In genomic region chr19:46721269-46722003, GRCh38 we compare ENCODE assay signal across 14 cellular contexts. TPM values are rescaled to one million over a fixed set of nuclear protein-coding genes. Genes with fewer than 3 reads are reported as not detected.
DNase-seq lines count a peak whose midpoint lies in the region; ATAC-seq and TF ChIP-seq lines count a peak whose summit lies in the region.
"Had no signal": no experiment of that assay in that cellular context is flagged by ENCODE, and none has a peak within 500 bp of the region (broad histone marks: within the 10 kb centered on the region; RNA-seq: fewer than 3 reads in every experiment).

No MANE protein-coding gene starts in this region.

- H3K9me3 Mint-ChIP-seq in HFFc6 = no peaks in the 10 kb centered on the region
- H3K9me3 Mint-ChIP-seq in central memory CD8-positive, alpha-beta T cell = no peaks in the 10 kb centered on the region
- peaks cover 0 to under 1% (median 0%) of the 10 kb centered on the region in 7 donors for H3K9me3 Mint-ChIP-seq in CD14-positive monocyte
- H3K9me3 Mint-ChIP-seq: brain had no signal

- ATAC-seq in DND-41 (ENCODE audit: insufficient read depth, low read depth) (no peak), mucosa of descending colon (no peak)
- ATAC-seq in central memory CD8-positive, alpha-beta T cell (replicated peaks; ENCODE audit: extremely low read depth, poor library complexity, severe bottlenecking) = no peak

- H3K4me1 ChIP-seq in DND-41 (ENCODE audit: insufficient read depth, low read length) (peaks cover 38% of the 10 kb centered on the region), osteoblast (ENCODE audit: insufficient read depth, low read length) (no peaks in the 10 kb centered on the region), mucosa of descending colon (ENCODE audit: low read depth) (peaks cover 13% of the 10 kb centered on the region)

- peaks cover 8% of the 10 kb centered on the region for H3K4me1 Mint-ChIP-seq in HFFc6 (ENCODE audit: low read depth)
- H3K4me1 Mint-ChIP-seq in central memory CD8-positive, alpha-beta T cell = peaks cover 49% of the 10 kb centered on the region
- peaks cover 37% of the 10 kb centered on the region for H3K4me1 Mint-ChIP-seq in CD14-positive monocyte

- H4K20me1 ChIP-seq in DND-41 (ENCODE audit: insufficient read depth, low read length) (peaks cover 69% of the 10 kb centered on the region), osteoblast (ENCODE audit: insufficient read depth, low read length) (peaks cover 13% of the 10 kb centered on the region)

- H3K27me3 ChIP-seq in DND-41 (ENCODE audit: insufficient read depth, low read length, poor library complexity) (no peaks in the 10 kb centered on the region), osteoblast (ENCODE audit: insufficient read depth, low read length) (no peaks in the 10 kb centered on the region)

- H2AFZ ChIP-seq in DND-41 (ENCODE audit: low read depth, low read length) (no peak overlapping the region), osteoblast (ENCODE audit: low read length) (no peak overlapping the region)

- intact Hi-C loops in CD14-positive monocyte (cut with micrococcal nuclease) (no loop called here), mucosa of descending colon (cut with DNase I, micrococcal nuclease) (no loop called here)

- TF ChIP-seq CTCF in DND-41 (IDR thresholded peaks at IDR 0.05; ENCODE audit: borderline replicate concordance, extremely low read depth, low read length, poor library complexity, severe bottlenecking) (no peak), HFFc6 (IDR thresholded peaks at IDR 0.05) (peak; percentile 43), osteoblast (IDR thresholded peaks at IDR 0.05; ENCODE audit: extremely low read depth, low read depth, low read length) (no peak), CD14-positive monocyte (IDR thresholded peaks at IDR 0.05) (no peak), mucosa of descending colon (IDR thresholded peaks at IDR 0.05) (no peak)

- POLR2A ChIA-PET in HEK293T (lab: Yijun Ruan, JAX) = no interaction called here

- H3K27ac Mint-ChIP-seq in HFFc6 (no peak overlapping the region), CD14-positive monocyte (peak overlapping the region in 1 of 7 donors; percentile 53)
- peak overlapping the region; percentile 75 for H3K27ac Mint-ChIP-seq in central memory CD8-positive, alpha-beta T cell (ENCODE audit: low read depth)

- DNase-seq in DND-41 (no peak), HFFc6 (no peak), osteoblast (ENCODE audit: insufficient read length, low spot score, missing footprints) (peak; percentile 81), HEK293T (ENCODE audit: extremely low spot score) (no peak), CD14-positive monocyte (ENCODE audit: low spot score) (no peak), mucosa of descending colon (no peak), NCI-H510A (lab: John Stamatoyannopoulos, UW) (no peak)
- no peak for DNase-seq in central memory CD8-positive, alpha-beta T cell (ENCODE audit: low spot score in 2 of 2)
- DNase-seq: midbrain; NCI-H1694; NCI-H774; stimulated activated CD4-positive, alpha-beta T cell treated with anti-CD3 and anti-CD28 coated beads, Interleukin-4, amount 100 ng/mL, for 4 hours had no signal

- no peak overlapping the region for H3K9ac ChIP-seq in DND-41 (ENCODE audit: low read depth, low read length)

- H3K27me3 Mint-ChIP-seq in HFFc6 (ENCODE audit: insufficient read depth) = no peaks in the 10 kb centered on the region; the same call in 1 of the 2 replicates
- no peaks in the 10 kb centered on the region for H3K27me3 Mint-ChIP-seq in central memory CD8-positive, alpha-beta T cell
- peaks cover 2 to 4% (median 2%) of the 10 kb centered on the region in 3 donors for H3K27me3 Mint-ChIP-seq in CD14-positive monocyte (ENCODE audit: low read depth in 3 of 3)

- H3K4me3 ChIP-seq in DND-41 (ENCODE audit: low read depth in 1 of 2, low read length in 2 of 2) (no peak overlapping the region), osteoblast (ENCODE audit: insufficient read depth, low read length) (no peak overlapping the region), mucosa of descending colon (no peak overlapping the region)
- H3K4me3 ChIP-seq: SK-N-MC had no signal

- H3K4me3 Mint-ChIP-seq in HFFc6 (no peak overlapping the region), CD14-positive monocyte (no peak overlapping the region)
- H3K4me3 Mint-ChIP-seq in central memory CD8-positive, alpha-beta T cell = no peak overlapping the region
- H3K4me3 Mint-ChIP-seq: brain had no signal

- peaks cover 11% of the 10 kb centered on the region for H3K79me2 ChIP-seq in DND-41 (ENCODE audit: insufficient read depth, low read length)
- peaks cover 4% of the 10 kb centered on the region for H3K79me2 ChIP-seq in osteoblast (ENCODE audit: insufficient read depth, low read length)

- H3K27ac ChIP-seq in DND-41 (ENCODE audit: low read length) = peak overlapping the region; percentile 53; the same call in 1 of the 2 replicates
- no peak overlapping the region for H3K27ac ChIP-seq in osteoblast (ENCODE audit: low read depth, low read length)
- H3K27ac ChIP-seq: SK-N-MC had no signal

- no peaks in the 10 kb centered on the region for H3K9me3 ChIP-seq in DND-41 (ENCODE audit: insufficient read depth, low read length, severe bottlenecking)
- no peaks in the 10 kb centered on the region for H3K9me3 ChIP-seq in osteoblast (ENCODE audit: low read depth, low read length)
- H3K9me3 ChIP-seq in mucosa of descending colon = no peaks in the 10 kb centered on the region

- CTCF ChIA-PET in HEK293T (lab: Yijun Ruan, JAX) = no interaction called here

- H3K36me3 ChIP-seq in DND-41 (ENCODE audit: insufficient read depth, low read length) (peaks cover 75% of the 10 kb centered on the region), osteoblast (ENCODE audit: insufficient read depth, low read length) (peaks cover 73% of the 10 kb centered on the region), mucosa of descending colon (ENCODE audit: low read depth) (peaks cover 20% of the 10 kb centered on the region)

- H3K4me2 ChIP-seq in DND-41 (ENCODE audit: insufficient read depth, low read length) = no peak overlapping the region
- no peak overlapping the region for H3K4me2 ChIP-seq in osteoblast (ENCODE audit: insufficient read depth, low read length)

- H3K36me3 Mint-ChIP-seq in HFFc6 (ENCODE audit: low read depth) = 0 out of 2 replicates have a peak, but pooled peaks cover 5% of the 10 kb centered on the region
- peaks cover 26% of the 10 kb centered on the region for H3K36me3 Mint-ChIP-seq in central memory CD8-positive, alpha-beta T cell (ENCODE audit: insufficient read depth)
- H3K36me3 Mint-ChIP-seq in CD14-positive monocyte = peaks cover 55 to 70% of the 10 kb centered on the region in 2 donors

TF ChIP-seq in HEK293T, 16 proteins besides CTCF, POLR2A, EP300 and RAD21:
- no peak for TF ChIP-seq TARDBP (IDR thresholded peaks at IDR 0.05)
- no peak for TF ChIP-seq PKNOX1 (IDR thresholded peaks at IDR 0.05)
- TF ChIP-seq ELF4 (IDR thresholded peaks at IDR 0.05) = no peak
- TF ChIP-seq LEF1 (IDR thresholded peaks at IDR 0.05; ENCODE audit: borderline replicate concordance) = no peak
- no peak for TF ChIP-seq FOXA1 (IDR thresholded peaks at IDR 0.05)
- TF ChIP-seq HDGF (IDR thresholded peaks at IDR 0.05; ENCODE audit: borderline replicate concordance) = no peak
- TF ChIP-seq L3MBTL2 (conservative IDR thresholded peaks at IDR 0.05) = no peak
- no peak for TF ChIP-seq NFRKB (IDR thresholded peaks at IDR 0.05)
- no peak for TF ChIP-seq SP1 (IDR thresholded peaks at IDR 0.05)
- TF ChIP-seq CTBP1 (IDR thresholded peaks at IDR 0.05; ENCODE audit: borderline replicate concordance) = no peak
- TF ChIP-seq FOXK2 (IDR thresholded peaks at IDR 0.05) = no peak
- no peak for TF ChIP-seq FOXM1 (IDR thresholded peaks at IDR 0.05; ENCODE audit: borderline replicate concordance)
- TF ChIP-seq ZNF384 (IDR thresholded peaks at IDR 0.05) = no peak
- no peak for TF ChIP-seq SUZ12 (IDR thresholded peaks at IDR 0.05)
- no peak for TF ChIP-seq ARNT (IDR thresholded peaks at IDR 0.05)
- no peak for TF ChIP-seq BHLHE40 (IDR thresholded peaks at IDR 0.05; ENCODE audit: borderline replicate concordance)

RNA-seq across cellular contexts. Expression of gene PRKD2, which starts 4.5 kb away (rescaled TPM):
- 10 to 100 TPM; 35.3 to 42.2 (median 38.4) TPM for total RNA-seq in HFFc6 (2021; fragmentation: NEBNext Ultra II Directional; extraction: Animal tissue kit (Norgen Biotek cat#: 25700))
- total RNA-seq in osteoblast = 9.0 and 9.4 TPM in 2 replicates
- polyA plus RNA-seq in CD14-positive monocyte = 1 to 10 TPM; 6.5 to 8.1 TPM
- total RNA-seq in mucosa of descending colon = 10 to 100 TPM; 52.5 to 70.5 (median 62.9) TPM

RNA-seq across cellular contexts. Expression of gene FKRP, which starts 24.4 kb away (rescaled TPM):
- 10 to 100 TPM; 31.4 to 36.8 (median 33.2) TPM for total RNA-seq in HFFc6 (2021; fragmentation: NEBNext Ultra II Directional; extraction: Animal tissue kit (Norgen Biotek cat#: 25700))
- total RNA-seq in osteoblast (18.0 and 18.5 TPM in 2 replicates), mucosa of descending colon (10 to 100 TPM; 10.7 to 19.8 (median 10.9) TPM)
- polyA plus RNA-seq in CD14-positive monocyte = 1 to 10 TPM; 2.1 to 2.7 TPM

RNA-seq across cellular contexts. Expression of gene STRN4, which starts 24.8 kb away (rescaled TPM):
- total RNA-seq in HFFc6 (2021; fragmentation: NEBNext Ultra II Directional; extraction: Animal tissue kit (Norgen Biotek cat#: 25700)) = 10 to 100 TPM; 53.6 to 60.8 (median 58.3) TPM
- total RNA-seq in osteoblast = 56.3 and 56.5 TPM in 2 replicates
- 10 to 100 TPM; 37.5 to 48.0 TPM for polyA plus RNA-seq in CD14-positive monocyte
- total RNA-seq in mucosa of descending colon = 10 to 100 TPM; 68.3 to 79.2 (median 73.7) TPM
